In genomic region chr16:15642557-15643452, GRCh38 we compare ENCODE assay signal across 8 cellular contexts. TPM values are rescaled to one million over a fixed set of nuclear protein-coding genes. Genes with fewer than 3 reads are reported as not detected.
DNase-seq lines count a peak whose midpoint lies in the region; ATAC-seq and TF ChIP-seq lines count a peak whose summit lies in the region.

MARF1 (minus strand) TSS chr16:15643154; CDS start chr16:15639233, 3,921 bp downstream.

- peaks cover 15% of the 10 kb centered on the region for H3K36me3 Mint-ChIP-seq in CD4-positive, CD25-positive, alpha-beta regulatory T cell
- H3K36me3 Mint-ChIP-seq in activated CD4-positive, alpha-beta memory T cell treated with anti-CD3 and anti-CD28 coated beads for 36 hours = peaks cover 18% of the 10 kb centered on the region

- intact Hi-C loops in activated CD4-positive, alpha-beta memory T cell treated with anti-CD3 and anti-CD28 coated beads for 36 hours (cut with micrococcal nuclease) = loop anchor here (1.0 to 5.0 kb wide), 5 partner anchors 8 to 1011 kb away; partner anchors contain the start of genes BFAR and PARN
- intact Hi-C loops in lower leg skin (cut with DNase I; ENCODE audit: low total_unique reads) = no loop called here

- peak; percentile 97 to 99 (median 99) for DNase-seq in CD4-positive, CD25-positive, alpha-beta regulatory T cell
- DNase-seq in NCI-H82 treated with DMSO at 0.1 percent for 48 hours (lab: John Stamatoyannopoulos, UW; ENCODE audit: unreplicated experiment) = peak; percentile 86
- peak; percentile 99 for DNase-seq in activated CD4-positive, alpha-beta memory T cell treated with anti-CD3 and anti-CD28 coated beads for 36 hours
- DNase-seq in dermis microvascular lymphatic vessel endothelial cell (ENCODE audit: low read depth in 2 of 2) = peak; percentile 82 to 96
- peak; percentile 97 to 100 for DNase-seq in lower leg skin (ENCODE audit: low spot score in 2 of 2)
- DNase-seq in stimulated activated CD4-positive, alpha-beta T cell treated with anti-CD3 and anti-CD28 coated beads, Interleukin-4, amount 100 ng/mL, for 4 hours = peak; percentile 97 to 100

- H3K9me3 Mint-ChIP-seq in CD4-positive, CD25-positive, alpha-beta regulatory T cell = no peaks in the 10 kb centered on the region
- no peaks in the 10 kb centered on the region for H3K9me3 Mint-ChIP-seq in activated CD4-positive, alpha-beta memory T cell treated with anti-CD3 and anti-CD28 coated beads for 36 hours

- peaks cover 50% of the 10 kb centered on the region for H3K4me1 ChIP-seq in CD4-positive, CD25-positive, alpha-beta regulatory T cell (ENCODE audit: control insufficient read depth, insufficient read depth, low read length, poor library complexity, severe bottlenecking)

- CTCF ChIA-PET in activated CD4-positive, alpha-beta memory T cell treated with anti-CD3 and anti-CD28 coated beads for 36 hours (lab: Charles Lee) = interaction anchor here (0.6 to 2.1 kb wide), 19 partner anchors 9 to 220 kb away, joined by 3 to 12 read pairs (median 3); no protein-coding TSS in a partner anchor

- H3K4me3 ChIP-seq in CD4-positive, CD25-positive, alpha-beta regulatory T cell (ENCODE audit: low read depth, low read length) = peak within 1 kb of the TSS; percentile 98
- peak within 1 kb of the TSS; percentile 76 for H3K4me3 ChIP-seq in lower leg skin (ENCODE audit: low read depth, poor library complexity, severe bottlenecking)

- H3K27me3 Mint-ChIP-seq in CD4-positive, CD25-positive, alpha-beta regulatory T cell = peaks cover 6% of the 10 kb centered on the region
- H3K27me3 Mint-ChIP-seq in activated CD4-positive, alpha-beta memory T cell treated with anti-CD3 and anti-CD28 coated beads for 36 hours = no peaks in the 10 kb centered on the region

- peaks cover 8% of the 10 kb centered on the region for H3K36me3 ChIP-seq in CD4-positive, CD25-positive, alpha-beta regulatory T cell (ENCODE audit: control insufficient read depth, insufficient read depth, low read length)

- H3K4me3 Mint-ChIP-seq in CD4-positive, CD25-positive, alpha-beta regulatory T cell = peak within 1 kb of the TSS; percentile 90 to 99 (median 96)
- H3K4me3 Mint-ChIP-seq in activated CD4-positive, alpha-beta memory T cell treated with anti-CD3 and anti-CD28 coated beads for 36 hours = peak within 1 kb of the TSS; percentile 82

- H3K27ac ChIP-seq in CD4-positive, CD25-positive, alpha-beta regulatory T cell (ENCODE audit: insufficient read depth, low read length, poor library complexity, severe bottlenecking) = peak within 1 kb of the TSS; percentile 99

- POLR2A ChIA-PET in activated CD4-positive, alpha-beta memory T cell treated with anti-CD3 and anti-CD28 coated beads for 36 hours (lab: Charles Lee) = interaction anchor here (0.9 to 2.2 kb wide), 3 partner anchors 8 to 246 kb away, joined by 3 to 9 read pairs (median 5); partner anchors contain the start of gene CEP20

- ATAC-seq in CD4-positive, CD25-positive, alpha-beta regulatory T cell (ENCODE audit: low read depth in 2 of 2) = peak; percentile 73 to 79
- ATAC-seq in GM19452 (IDR thresholded peaks at IDR 0.05; ENCODE audit: unreplicated experiment) (peak; percentile 59), HG03575 (IDR thresholded peaks at IDR 0.05; ENCODE audit: extremely low read depth, insufficient number of reproducible peaks, low FRiP score, unreplicated experiment) (peak; percentile 29)

- peaks cover 28 to 56% (median 41%) of the 10 kb centered on the region in 4 donors for H3K4me1 Mint-ChIP-seq in CD4-positive, CD25-positive, alpha-beta regulatory T cell
- peaks cover 48% of the 10 kb centered on the region for H3K4me1 Mint-ChIP-seq in activated CD4-positive, alpha-beta memory T cell treated with anti-CD3 and anti-CD28 coated beads for 36 hours (ENCODE audit: low read depth)

- no peaks in the 10 kb centered on the region for H3K27me3 ChIP-seq in CD4-positive, CD25-positive, alpha-beta regulatory T cell (ENCODE audit: control insufficient read depth, insufficient read depth, low read length)

- WGBS in lower leg skin, 2 donors = 0% methylated on average over 52 to 63 of the region's 63 CpGs

- peak in 1 of 2 donors; percentile 96 for TF ChIP-seq POLR2A in lower leg skin (IDR thresholded peaks at IDR 0.05)

- H3K9me3 ChIP-seq in CD4-positive, CD25-positive, alpha-beta regulatory T cell (ENCODE audit: control insufficient read depth in 2 of 2, low read length in 2 of 2) = no peaks in the 10 kb centered on the region

- H3K27ac Mint-ChIP-seq in CD4-positive, CD25-positive, alpha-beta regulatory T cell = peak within 1 kb of the TSS; percentile 96 to 98 (median 98)
- H3K27ac Mint-ChIP-seq in activated CD4-positive, alpha-beta memory T cell treated with anti-CD3 and anti-CD28 coated beads for 36 hours = peak within 1 kb of the TSS; percentile 98

- no peak for TF ChIP-seq CTCF in lower leg skin (IDR thresholded peaks at IDR 0.05)

RNA-seq across cellular contexts. Expression of gene MARF1, which starts in this region (rescaled TPM):
- total RNA-seq in CD4-positive, CD25-positive, alpha-beta regulatory T cell = 208 TPM
- 10 to 100 TPM; 13.7 to 21.6 (median 17.0) TPM for polyA plus RNA-seq in CD4-positive, CD25-positive, alpha-beta regulatory T cell
- 10 to 100 TPM; 61.9 to 62.6 TPM for total RNA-seq in activated CD4-positive, alpha-beta memory T cell treated with anti-CD3 and anti-CD28 coated beads for 36 hours
- total RNA-seq in dermis microvascular lymphatic vessel endothelial cell = 9.6 and 17.1 TPM in 2 replicates
- 10 to 100 TPM; 31.2 to 43.2 (median 35.7) TPM for total RNA-seq in lower leg skin

Comparison
In these comparisons a context has a peak if more than half of its experiments do, and no peak if none do; other contexts are left out.
1. Peak in every context shown above with its lines: DNase-seq, ATAC-seq, H3K4me3 ChIP-seq and H3K27ac ChIP-seq.